8 cellular contexts compared by ENCODE assay signal in the genomic region with DNA sequence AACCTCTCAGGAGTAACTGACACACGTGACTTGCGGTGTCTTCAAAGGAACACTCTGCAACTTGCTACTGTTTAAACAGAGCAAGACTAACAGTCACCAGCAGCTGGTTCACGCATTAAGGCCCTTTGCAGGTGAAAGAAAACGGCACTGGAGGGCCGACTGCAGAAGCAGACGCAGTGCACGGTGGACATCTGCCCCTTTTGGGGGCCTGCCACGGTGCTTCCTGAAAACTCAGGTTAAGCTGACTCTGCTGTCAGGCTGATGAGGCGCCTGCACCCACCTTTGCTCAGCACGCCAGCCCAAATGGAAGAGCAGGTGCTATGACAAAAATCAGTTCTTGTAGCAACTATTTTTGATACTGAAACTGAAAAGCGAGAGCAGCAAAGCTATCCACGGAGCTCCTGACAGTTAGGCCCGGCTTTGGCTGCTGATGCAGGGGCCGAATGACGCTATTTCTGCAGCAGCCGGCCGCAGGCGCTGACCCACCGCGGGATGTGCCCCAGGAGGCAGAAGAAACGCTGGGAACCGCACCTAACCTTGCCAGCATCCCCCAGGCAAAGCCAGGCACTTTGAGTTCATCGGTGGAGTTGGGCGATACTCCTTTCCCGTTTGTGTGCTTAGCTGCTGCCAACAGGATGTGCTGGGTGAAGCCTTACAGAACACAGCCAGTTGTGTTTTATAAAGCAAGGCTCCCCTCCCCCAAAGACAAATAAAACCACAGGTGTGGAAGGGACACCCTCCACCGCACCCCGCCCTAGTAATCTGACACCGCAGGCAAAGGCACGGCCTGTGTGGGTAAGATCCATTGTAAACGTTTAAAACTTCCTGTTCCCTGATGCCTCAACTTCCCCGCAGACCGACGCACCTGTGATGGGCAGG.
A peak's percentile ranks its signal among the peaks of the same experiment; 100 is the strongest.
DNase-seq lines count a peak whose midpoint lies in the region; ATAC-seq lines count a peak whose summit lies in the region.

No MANE protein-coding gene starts in this region.

- intact Hi-C loops in head of caudate nucleus (cut with DNase I): no loop called here

- peak; percentile 49 for DNase-seq in NCI-H82 (lab: John Stamatoyannopoulos, UW)
- DNase-seq in NCI-H82 treated with DMSO at 0.1 percent for 48 hours (lab: John Stamatoyannopoulos, UW; ENCODE audit: unreplicated experiment): no peak
- peak; percentile 96 for DNase-seq in NCI-H2107 (lab: John Stamatoyannopoulos, UW)
- DNase-seq in activated CD8-positive, alpha-beta memory T cell treated with anti-CD3 and anti-CD28 coated beads for 24 hours: peak; percentile 78
- DNase-seq in head of caudate nucleus: peak in 27 of 42 donors; percentile 1 to 78 (median 45)
- DNase-seq in stimulated activated CD4-positive, alpha-beta T cell treated with anti-CD3 and anti-CD28 coated beads, Interleukin-2, amount 100 ng/mL, for 4 hours (ENCODE audit: low read depth): peak; percentile 26
- no peak for DNase-seq in NOMO-1 (lab: John Stamatoyannopoulos, UW; ENCODE audit: unreplicated experiment in 2 of 2)

- peak; percentile 48 for ATAC-seq in HG03025 (IDR thresholded peaks at IDR 0.05; ENCODE audit: low FRiP score, unreplicated experiment)

Comparison
In these comparisons a context has a peak if more than half of its experiments do, and no peak if none do; other contexts are left out.
1. DNase-seq: peak in NCI-H82 (single experiment), NCI-H2107 (single experiment), activated CD8-positive, alpha-beta memory T cell treated with anti-CD3 and anti-CD28 coated beads for 24 hours (single experiment), head of caudate nucleus (27 of 42) and stimulated activated CD4-positive, alpha-beta T cell treated with anti-CD3 and anti-CD28 coated beads, Interleukin-2, amount 100 ng/mL, for 4 hours (single experiment); none in NCI-H82 treated with DMSO at 0.1 percent for 48 hours (single experiment) and NOMO-1 (0 of 2).